ENCODE assay signal across 9 cellular contexts in genomic region chr3:123883656-123884257, GRCh38.
DNase-seq lines count a peak whose midpoint lies in the region; ATAC-seq lines count a peak whose summit lies in the region.
"Had no signal": no experiment of that assay in that cellular context is flagged by ENCODE, and none has a peak within 500 bp of the region (broad histone marks: within the 10 kb centered on the region; RNA-seq: fewer than 3 reads in every experiment).

No MANE protein-coding gene starts in this region.

- H3K27me3 ChIP-seq in stomach smooth muscle (ENCODE audit: control insufficient read depth in 1 of 2, insufficient read depth in 2 of 2, low read length in 2 of 2): no peaks in the 10 kb centered on the region

- H3K27ac Mint-ChIP-seq in activated naive CD8-positive, alpha-beta T cell treated with anti-CD3 and anti-CD28 coated beads, Interleukin-2, amount 50 U/mL, for 24 hours: no peak overlapping the region
- H3K27ac Mint-ChIP-seq: CD4-positive, CD25-positive, alpha-beta regulatory T cell had no signal

- no peaks in the 10 kb centered on the region for H3K9me3 Mint-ChIP-seq in activated naive CD8-positive, alpha-beta T cell treated with anti-CD3 and anti-CD28 coated beads, Interleukin-2, amount 50 U/mL, for 24 hours

- peak overlapping the region; percentile 60 to 73 for H3K9ac ChIP-seq in stomach smooth muscle (ENCODE audit: low read length in 2 of 2)

- no peaks in the 10 kb centered on the region for H3K9me3 ChIP-seq in stomach smooth muscle (ENCODE audit: control insufficient read depth in 2 of 2, low read length in 2 of 2)

- no peaks in the 10 kb centered on the region for H3K36me3 ChIP-seq in stomach smooth muscle (ENCODE audit: control insufficient read depth in 2 of 2, insufficient read depth in 2 of 2, low read length in 2 of 2)

- peak overlapping the region; percentile 76 to 78 for H3K4me3 ChIP-seq in stomach smooth muscle (ENCODE audit: low read length in 2 of 2)

- no peak for ATAC-seq in activated naive CD8-positive, alpha-beta T cell treated with anti-CD3 and anti-CD28 coated beads, Interleukin-2, amount 50 U/mL, for 24 hours
- ATAC-seq in GM21717 (IDR thresholded peaks at IDR 0.05; ENCODE audit: unreplicated experiment): no peak

- peaks cover 12% of the 10 kb centered on the region for H3K4me1 Mint-ChIP-seq in activated naive CD8-positive, alpha-beta T cell treated with anti-CD3 and anti-CD28 coated beads, Interleukin-2, amount 50 U/mL, for 24 hours

- H3K27me3 Mint-ChIP-seq in activated naive CD8-positive, alpha-beta T cell treated with anti-CD3 and anti-CD28 coated beads, Interleukin-2, amount 50 U/mL, for 24 hours: peaks cover 45% of the 10 kb centered on the region

- peak overlapping the region; percentile 48 for H3K4me3 Mint-ChIP-seq in activated naive CD8-positive, alpha-beta T cell treated with anti-CD3 and anti-CD28 coated beads, Interleukin-2, amount 50 U/mL, for 24 hours

- DNase-seq in NCI-H748 (lab: John Stamatoyannopoulos, UW; ENCODE audit: unreplicated experiment) (peak; percentile 23), NCI-H748 treated with DMSO at 0.1 percent for 48 hours (lab: John Stamatoyannopoulos, UW) (no peak), islet precursor cell (peak; percentile 63), NCI-H345 (lab: John Stamatoyannopoulos, UW) (no peak)
- no peak for DNase-seq in activated naive CD8-positive, alpha-beta T cell treated with anti-CD3 and anti-CD28 coated beads, Interleukin-2, amount 50 U/mL, for 24 hours
- no peak for DNase-seq in stimulated activated CD4-positive, alpha-beta T cell treated with anti-CD3 and anti-CD28 coated beads, Interleukin-12 subunit alpha, Interleukin-12 subunit beta, amount 100 ng/mL, for 4 hours

- no peaks in the 10 kb centered on the region for H3K36me3 Mint-ChIP-seq in activated naive CD8-positive, alpha-beta T cell treated with anti-CD3 and anti-CD28 coated beads, Interleukin-2, amount 50 U/mL, for 24 hours (ENCODE audit: low read depth)
- H3K36me3 Mint-ChIP-seq: CD4-positive, CD25-positive, alpha-beta regulatory T cell had no signal

- H3K27ac ChIP-seq in stomach smooth muscle (ENCODE audit: low read length): no peak overlapping the region

- peaks cover 15% of the 10 kb centered on the region for H3K4me1 ChIP-seq in stomach smooth muscle (ENCODE audit: control insufficient read depth, insufficient read depth, low read length)

Comparison
In these comparisons a context has a peak if more than half of its experiments do, and no peak if none do; other contexts are left out.
1. DNase-seq: peak in NCI-H748 (single experiment) and islet precursor cell (single experiment); none in NCI-H748 treated with DMSO at 0.1 percent for 48 hours (single experiment), activated naive CD8-positive, alpha-beta T cell treated with anti-CD3 and anti-CD28 coated beads, Interleukin-2, amount 50 U/mL, for 24 hours (single experiment), stimulated activated CD4-positive, alpha-beta T cell treated with anti-CD3 and anti-CD28 coated beads, Interleukin-12 subunit alpha, Interleukin-12 subunit beta, amount 100 ng/mL, for 4 hours (single experiment) and NCI-H345 (single experiment).